Comparison of ENCODE assay signal across 1 cellular context in the genomic region with DNA sequence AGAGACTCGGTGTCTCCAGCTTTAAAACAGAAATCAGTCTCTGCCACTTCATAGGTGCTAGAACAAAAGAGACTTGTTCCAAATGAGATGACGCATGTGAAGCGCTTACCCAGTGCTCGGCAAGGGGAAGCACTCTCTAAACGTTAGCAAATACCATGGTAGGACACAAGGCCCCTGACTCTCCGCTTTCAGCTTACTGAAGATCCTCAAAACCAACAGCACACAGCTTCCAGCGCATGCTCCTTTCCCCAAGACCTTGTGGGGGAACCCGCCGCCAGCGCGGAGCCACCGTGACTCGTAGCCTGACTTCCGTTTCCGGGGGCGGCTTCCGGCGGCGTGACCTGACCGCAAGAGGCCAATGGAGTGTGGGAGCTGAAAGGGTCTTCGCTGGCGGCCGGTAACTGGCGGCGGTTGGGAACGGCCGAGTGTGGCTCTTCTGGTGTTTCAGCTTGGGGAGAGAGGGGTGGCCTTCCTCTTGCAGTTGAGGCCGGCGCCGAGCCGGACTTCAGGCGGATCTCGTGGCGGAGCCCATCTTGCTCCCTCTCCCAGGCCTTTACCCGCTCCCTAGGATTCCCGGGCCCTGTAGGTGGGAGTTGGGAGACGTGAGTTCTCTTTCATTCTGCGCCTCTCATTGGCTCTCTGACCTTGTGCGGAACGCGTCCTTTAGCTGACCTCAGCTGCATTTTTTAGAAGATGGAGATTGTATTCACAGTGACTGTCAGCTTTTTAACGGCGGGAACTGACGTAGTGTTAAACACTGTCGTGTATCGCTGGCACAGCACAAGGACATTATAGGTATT.
A peak's percentile ranks its signal among the peaks of the same experiment; 100 is the strongest.
TF ChIP-seq lines count a peak whose summit lies in the region.

A gene with protein sequence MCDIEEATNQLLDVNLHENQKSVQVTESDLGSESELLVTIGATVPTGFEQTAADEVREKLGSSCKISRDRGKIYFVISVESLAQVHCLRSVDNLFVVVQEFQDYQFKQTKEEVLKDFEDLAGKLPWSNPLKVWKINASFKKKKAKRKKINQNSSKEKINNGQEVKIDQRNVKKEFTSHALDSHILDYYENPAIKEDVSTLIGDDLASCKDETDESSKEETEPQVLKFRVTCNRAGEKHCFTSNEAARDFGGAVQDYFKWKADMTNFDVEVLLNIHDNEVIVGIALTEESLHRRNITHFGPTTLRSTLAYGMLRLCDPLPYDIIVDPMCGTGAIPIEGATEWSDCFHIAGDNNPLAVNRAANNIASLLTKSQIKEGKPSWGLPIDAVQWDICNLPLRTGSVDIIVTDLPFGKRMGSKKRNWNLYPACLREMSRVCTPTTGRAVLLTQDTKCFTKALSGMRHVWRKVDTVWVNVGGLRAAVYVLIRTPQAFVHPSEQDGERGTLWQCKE (plus strand): TSS at position 324 of the 800 bp plus-strand sequence. CDS start 2,015 bp downstream, outside the sequence.

TF ChIP-seq in HepG2, 621 proteins besides CTCF, POLR2A, EP300 and RAD21 (continued from another document and continues in another):
- TF ChIP-seq KLF15 (CRISPR knock-in tag; IDR thresholded peaks at IDR 0.05; ENCODE audit: borderline replicate concordance) (peak; percentile 85; the same call in 1 of the 2 replicates), ZSCAN25 (CRISPR knock-in tag; IDR thresholded peaks at IDR 0.05) (no peak), PPARG (CRISPR knock-in tag; conservative IDR thresholded peaks at IDR 0.05) (peak; percentile 41; the same call in 1 of the 2 replicates), NCOA2 (CRISPR knock-in tag; IDR thresholded peaks at IDR 0.05) (peak; percentile 46), ERF (CRISPR knock-in tag; IDR thresholded peaks at IDR 0.05) (peak; percentile 89), AKAP8 (CRISPR knock-in tag; IDR thresholded peaks at IDR 0.05) (no peak; the same call in 1 of the 2 replicates), GFI1 (CRISPR knock-in tag; IDR thresholded peaks at IDR 0.05; ENCODE audit: borderline replicate concordance) (peak; percentile 73), ZNF75D (CRISPR knock-in tag; IDR thresholded peaks at IDR 0.05; ENCODE audit: borderline replicate concordance) (no peak), PCBP1 (IDR thresholded peaks at IDR 0.05; ENCODE audit: borderline replicate concordance, low read depth, low read length) (peak; percentile 63; the same call in 1 of the 2 replicates), HDAC2 (CRISPR knock-in tag; IDR thresholded peaks at IDR 0.05) (peak; percentile 73), TCF7L2 (IDR thresholded peaks at IDR 0.05; ENCODE audit: low read depth, low read length) (no peak), ZNF737 (CRISPR knock-in tag; IDR thresholded peaks at IDR 0.05; ENCODE audit: borderline replicate concordance) (no peak), NFKB2 (CRISPR knock-in tag; IDR thresholded peaks at IDR 0.05; ENCODE audit: borderline replicate concordance) (peak; percentile 97), ZNF598 (CRISPR knock-in tag; IDR thresholded peaks at IDR 0.05; ENCODE audit: borderline replicate concordance) (peak; percentile 80; the same call in 1 of the 2 replicates), KLF9 (CRISPR knock-in tag; IDR thresholded peaks at IDR 0.05; ENCODE audit: low read depth) (peak; percentile 71; the same call in 1 of the 2 replicates), PRPF4 (IDR thresholded peaks at IDR 0.05; ENCODE audit: low read depth, low read length, poor library complexity, severe bottlenecking) (no peak), ZNF724P (CRISPR knock-in tag; IDR thresholded peaks at IDR 0.05; ENCODE audit: borderline replicate concordance) (peak; percentile 92), MTA3 (CRISPR knock-in tag; IDR thresholded peaks at IDR 0.05) (no peak), ZNF557 (CRISPR knock-in tag; IDR thresholded peaks at IDR 0.05) (peak; percentile 75; the same call in 1 of the 2 replicates), ZBTB1 (CRISPR knock-in tag; IDR thresholded peaks at IDR 0.05; ENCODE audit: borderline replicate concordance) (0 out of 2 replicates have a peak, but pooled peaks have one; percentile 22), ZNF549 (CRISPR knock-in tag; IDR thresholded peaks at IDR 0.05) (no peak), ZFY (CRISPR knock-in tag; IDR thresholded peaks at IDR 0.05) (peak; percentile 98), POLR2AphosphoS5 (IDR thresholded peaks at IDR 0.05; ENCODE audit: low read depth, low read length) (peak; percentile 97), NRL (CRISPR knock-in tag; IDR thresholded peaks at IDR 0.05; ENCODE audit: borderline replicate concordance) (peak; percentile 90), POLR2AphosphoS2 (IDR thresholded peaks at IDR 0.05; ENCODE audit: low read depth, low read length) (no peak), NCOR1 (IDR thresholded peaks at IDR 0.05; ENCODE audit: borderline replicate concordance, low read length) (peak; percentile 50; the same call in 1 of the 2 replicates), SMC3 (IDR thresholded peaks at IDR 0.05; ENCODE audit: low read length) (no peak), JDP2 (CRISPR knock-in tag; IDR thresholded peaks at IDR 0.05; ENCODE audit: borderline replicate concordance) (peak; percentile 25; the same call in 1 of the 2 replicates), MAFG (CRISPR knock-in tag; IDR thresholded peaks at IDR 0.05) (no peak), MXD4 (CRISPR knock-in tag; IDR thresholded peaks at IDR 0.05) (peak; percentile 98), ZSCAN30 (CRISPR knock-in tag; IDR thresholded peaks at IDR 0.05) (no peak), ZNF550 (CRISPR knock-in tag; IDR thresholded peaks at IDR 0.05; ENCODE audit: borderline replicate concordance) (no peak), SP4 (CRISPR knock-in tag; IDR thresholded peaks at IDR 0.05) (peak; percentile 60; the same call in 1 of the 2 replicates), DMAP1 (CRISPR knock-in tag; IDR thresholded peaks at IDR 0.05) (peak; percentile 98), CCAR2 (optimal IDR thresholded peaks at IDR 0.05; ENCODE audit: low read depth, low read length) (no peak), ZNF10 (CRISPR knock-in tag; IDR thresholded peaks at IDR 0.05; ENCODE audit: borderline replicate concordance, low read depth) (no peak)
- TF ChIP-seq, protein P1, sequence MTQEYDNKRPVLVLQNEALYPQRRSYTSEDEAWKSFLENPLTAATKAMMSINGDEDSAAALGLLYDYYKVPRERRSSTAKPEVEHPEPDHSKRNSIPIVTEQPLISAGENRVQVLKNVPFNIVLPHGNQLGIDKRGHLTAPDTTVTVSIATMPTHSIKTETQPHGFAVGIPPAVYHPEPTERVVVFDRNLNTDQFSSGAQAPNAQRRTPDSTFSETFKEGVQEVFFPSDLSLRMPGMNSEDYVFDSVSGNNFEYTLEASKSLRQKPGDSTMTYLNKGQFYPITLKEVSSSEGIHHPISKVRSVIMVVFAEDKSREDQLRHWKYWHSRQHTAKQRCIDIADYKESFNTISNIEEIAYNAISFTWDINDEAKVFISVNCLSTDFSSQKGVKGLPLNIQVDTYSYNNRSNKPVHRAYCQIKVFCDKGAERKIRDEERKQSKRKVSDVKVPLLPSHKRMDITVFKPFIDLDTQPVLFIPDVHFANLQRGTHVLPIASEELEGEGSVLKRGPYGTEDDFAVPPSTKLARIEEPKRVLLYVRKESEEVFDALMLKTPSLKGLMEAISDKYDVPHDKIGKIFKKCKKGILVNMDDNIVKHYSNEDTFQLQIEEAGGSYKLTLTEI (CRISPR knock-in tag; conservative IDR thresholded peaks at IDR 0.05) = no peak
- TF ChIP-seq, protein P2, sequence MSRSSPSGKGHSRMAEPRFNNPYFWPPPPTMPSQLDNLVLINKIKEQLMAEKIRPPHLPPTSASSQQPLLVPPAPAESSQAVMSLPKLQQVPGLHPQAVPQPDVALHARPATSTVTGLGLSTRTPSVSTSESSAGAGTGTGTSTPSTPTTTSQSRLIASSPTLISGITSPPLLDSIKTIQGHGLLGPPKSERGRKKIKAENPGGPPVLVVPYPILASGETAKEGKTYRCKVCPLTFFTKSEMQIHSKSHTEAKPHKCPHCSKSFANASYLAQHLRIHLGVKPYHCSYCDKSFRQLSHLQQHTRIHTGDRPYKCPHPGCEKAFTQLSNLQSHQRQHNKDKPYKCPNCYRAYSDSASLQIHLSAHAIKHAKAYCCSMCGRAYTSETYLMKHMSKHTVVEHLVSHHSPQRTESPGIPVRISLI (CRISPR knock-in tag; IDR thresholded peaks at IDR 0.05; ENCODE audit: borderline replicate concordance) = peak; percentile 33
- TF ChIP-seq, protein P3, sequence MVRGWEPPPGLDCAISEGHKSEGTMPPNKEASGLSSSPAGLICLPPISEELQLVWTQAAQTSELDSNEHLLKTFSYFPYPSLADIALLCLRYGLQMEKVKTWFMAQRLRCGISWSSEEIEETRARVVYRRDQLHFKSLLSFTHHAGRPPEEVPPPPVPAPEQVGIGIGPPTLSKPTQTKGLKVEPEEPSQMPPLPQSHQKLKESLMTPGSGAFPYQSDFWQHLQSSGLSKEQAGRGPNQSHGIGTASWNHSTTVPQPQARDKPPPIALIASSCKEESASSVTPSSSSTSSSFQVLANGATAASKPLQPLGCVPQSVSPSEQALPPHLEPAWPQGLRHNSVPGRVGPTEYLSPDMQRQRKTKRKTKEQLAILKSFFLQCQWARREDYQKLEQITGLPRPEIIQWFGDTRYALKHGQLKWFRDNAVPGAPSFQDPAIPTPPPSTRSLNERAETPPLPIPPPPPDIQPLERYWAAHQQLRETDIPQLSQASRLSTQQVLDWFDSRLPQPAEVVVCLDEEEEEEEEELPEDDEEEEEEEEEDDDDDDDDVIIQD (CRISPR knock-in tag; IDR thresholded peaks at IDR 0.05; ENCODE audit: low read depth) = peak; percentile 74
- TF ChIP-seq, protein P4, sequence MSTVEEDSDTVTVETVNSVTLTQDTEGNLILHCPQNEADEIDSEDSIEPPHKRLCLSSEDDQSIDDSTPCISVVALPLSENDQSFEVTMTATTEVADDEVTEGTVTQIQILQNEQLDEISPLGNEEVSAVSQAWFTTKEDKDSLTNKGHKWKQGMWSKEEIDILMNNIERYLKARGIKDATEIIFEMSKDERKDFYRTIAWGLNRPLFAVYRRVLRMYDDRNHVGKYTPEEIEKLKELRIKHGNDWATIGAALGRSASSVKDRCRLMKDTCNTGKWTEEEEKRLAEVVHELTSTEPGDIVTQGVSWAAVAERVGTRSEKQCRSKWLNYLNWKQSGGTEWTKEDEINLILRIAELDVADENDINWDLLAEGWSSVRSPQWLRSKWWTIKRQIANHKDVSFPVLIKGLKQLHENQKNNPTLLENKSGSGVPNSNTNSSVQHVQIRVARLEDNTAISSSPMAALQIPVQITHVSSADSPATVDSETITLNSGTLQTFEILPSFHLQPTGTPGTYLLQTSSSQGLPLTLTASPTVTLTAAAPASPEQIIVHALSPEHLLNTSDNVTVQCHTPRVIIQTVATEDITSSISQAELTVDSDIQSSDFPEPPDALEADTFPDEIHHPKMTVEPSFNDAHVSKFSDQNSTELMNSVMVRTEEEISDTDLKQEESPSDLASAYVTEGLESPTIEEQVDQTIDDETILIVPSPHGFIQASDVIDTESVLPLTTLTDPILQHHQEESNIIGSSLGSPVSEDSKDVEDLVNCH (CRISPR knock-in tag; IDR thresholded peaks at IDR 0.05) = no peak
- TF ChIP-seq, protein P5, sequence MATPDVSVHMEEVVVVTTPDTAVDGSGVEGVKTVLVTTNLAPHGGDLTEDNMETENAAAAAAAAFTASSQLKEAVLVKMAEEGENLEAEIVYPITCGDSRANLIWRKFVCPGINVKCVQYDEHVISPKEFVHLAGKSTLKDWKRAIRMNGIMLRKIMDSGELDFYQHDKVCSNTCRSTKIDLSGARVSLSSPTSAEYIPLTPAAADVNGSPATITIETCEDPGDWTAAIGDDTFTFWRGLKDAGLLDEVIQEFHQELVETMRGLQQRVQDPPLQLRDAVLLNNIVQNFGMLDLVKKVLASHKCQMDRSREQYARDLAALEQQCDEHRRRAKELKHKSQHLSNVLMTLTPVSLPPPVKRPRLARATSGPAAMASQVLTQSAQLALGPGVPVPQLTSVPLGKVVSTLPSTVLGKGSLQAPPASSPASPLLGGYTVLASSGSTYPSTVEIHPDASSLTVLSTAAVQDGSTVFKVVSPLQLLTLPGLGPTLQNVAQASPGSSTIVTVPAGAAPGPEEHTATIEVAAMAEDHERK (CRISPR knock-in tag; IDR thresholded peaks at IDR 0.05; ENCODE audit: low read depth) = peak; percentile 64; the same call in 1 of the 2 replicates
- TF ChIP-seq, protein P6, sequence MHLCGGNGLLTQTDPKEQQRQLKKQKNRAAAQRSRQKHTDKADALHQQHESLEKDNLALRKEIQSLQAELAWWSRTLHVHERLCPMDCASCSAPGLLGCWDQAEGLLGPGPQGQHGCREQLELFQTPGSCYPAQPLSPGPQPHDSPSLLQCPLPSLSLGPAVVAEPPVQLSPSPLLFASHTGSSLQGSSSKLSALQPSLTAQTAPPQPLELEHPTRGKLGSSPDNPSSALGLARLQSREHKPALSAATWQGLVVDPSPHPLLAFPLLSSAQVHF (CRISPR knock-in tag; IDR thresholded peaks at IDR 0.05) = peak; percentile 85
- TF ChIP-seq, protein P7, sequence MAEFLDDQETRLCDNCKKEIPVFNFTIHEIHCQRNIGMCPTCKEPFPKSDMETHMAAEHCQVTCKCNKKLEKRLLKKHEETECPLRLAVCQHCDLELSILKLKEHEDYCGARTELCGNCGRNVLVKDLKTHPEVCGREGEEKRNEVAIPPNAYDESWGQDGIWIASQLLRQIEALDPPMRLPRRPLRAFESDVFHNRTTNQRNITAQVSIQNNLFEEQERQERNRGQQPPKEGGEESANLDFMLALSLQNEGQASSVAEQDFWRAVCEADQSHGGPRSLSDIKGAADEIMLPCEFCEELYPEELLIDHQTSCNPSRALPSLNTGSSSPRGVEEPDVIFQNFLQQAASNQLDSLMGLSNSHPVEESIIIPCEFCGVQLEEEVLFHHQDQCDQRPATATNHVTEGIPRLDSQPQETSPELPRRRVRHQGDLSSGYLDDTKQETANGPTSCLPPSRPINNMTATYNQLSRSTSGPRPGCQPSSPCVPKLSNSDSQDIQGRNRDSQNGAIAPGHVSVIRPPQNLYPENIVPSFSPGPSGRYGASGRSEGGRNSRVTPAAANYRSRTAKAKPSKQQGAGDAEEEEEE (CRISPR knock-in tag; IDR thresholded peaks at IDR 0.05; ENCODE audit: borderline replicate concordance) = no peak; the same call in 1 of the 2 replicates
- TF ChIP-seq, protein P8, sequence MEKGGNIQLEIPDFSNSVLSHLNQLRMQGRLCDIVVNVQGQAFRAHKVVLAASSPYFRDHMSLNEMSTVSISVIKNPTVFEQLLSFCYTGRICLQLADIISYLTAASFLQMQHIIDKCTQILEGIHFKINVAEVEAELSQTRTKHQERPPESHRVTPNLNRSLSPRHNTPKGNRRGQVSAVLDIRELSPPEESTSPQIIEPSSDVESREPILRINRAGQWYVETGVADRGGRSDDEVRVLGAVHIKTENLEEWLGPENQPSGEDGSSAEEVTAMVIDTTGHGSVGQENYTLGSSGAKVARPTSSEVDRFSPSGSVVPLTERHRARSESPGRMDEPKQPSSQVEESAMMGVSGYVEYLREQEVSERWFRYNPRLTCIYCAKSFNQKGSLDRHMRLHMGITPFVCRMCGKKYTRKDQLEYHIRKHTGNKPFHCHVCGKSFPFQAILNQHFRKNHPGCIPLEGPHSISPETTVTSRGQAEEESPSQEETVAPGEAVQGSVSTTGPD (CRISPR knock-in tag; IDR thresholded peaks at IDR 0.05) = no peak
- TF ChIP-seq, protein P9, sequence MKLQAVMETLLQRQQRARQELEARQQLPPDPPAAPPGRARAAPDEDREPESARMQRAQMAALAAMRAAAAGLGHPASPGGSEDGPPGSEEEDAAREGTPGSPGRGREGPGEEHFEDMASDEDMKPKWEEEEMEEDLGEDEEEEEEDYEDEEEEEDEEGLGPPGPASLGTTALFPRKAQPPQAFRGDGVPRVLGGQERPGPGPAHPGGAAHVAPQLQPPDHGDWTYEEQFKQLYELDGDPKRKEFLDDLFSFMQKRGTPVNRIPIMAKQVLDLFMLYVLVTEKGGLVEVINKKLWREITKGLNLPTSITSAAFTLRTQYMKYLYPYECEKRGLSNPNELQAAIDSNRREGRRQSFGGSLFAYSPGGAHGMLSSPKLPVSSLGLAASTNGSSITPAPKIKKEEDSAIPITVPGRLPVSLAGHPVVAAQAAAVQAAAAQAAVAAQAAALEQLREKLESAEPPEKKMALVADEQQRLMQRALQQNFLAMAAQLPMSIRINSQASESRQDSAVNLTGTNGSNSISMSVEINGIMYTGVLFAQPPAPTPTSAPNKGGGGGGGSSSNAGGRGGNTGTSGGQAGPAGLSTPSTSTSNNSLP (IDR thresholded peaks at IDR 0.05; ENCODE audit: low read depth, low read length) = no peak
